In the genomic region with DNA sequence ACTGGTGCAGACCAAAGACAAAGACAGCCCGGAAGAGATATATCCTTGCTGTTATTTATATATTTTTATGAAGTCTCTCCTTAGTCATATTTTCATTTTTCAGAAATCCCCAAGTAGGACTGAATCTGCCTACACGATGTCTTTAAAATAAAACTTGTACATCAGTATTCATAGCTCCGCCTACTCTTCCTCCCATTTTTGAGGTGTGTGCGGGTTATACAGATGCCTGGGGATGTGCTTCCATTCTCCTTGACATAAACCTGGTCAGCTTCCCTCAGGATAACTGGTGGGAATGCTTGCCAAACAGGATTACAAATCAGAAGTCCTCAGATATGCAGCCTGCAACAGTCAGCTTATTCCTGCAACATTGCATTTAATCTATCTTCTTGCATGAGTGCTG, we compare ENCODE assay signal across 33 cellular contexts.
"Had no signal": no experiment of that assay in that cellular context is flagged by ENCODE, and none has a peak within 500 bp of the region (broad histone marks: within the 10 kb centered on the region; RNA-seq: fewer than 3 reads in every experiment).

No MANE protein-coding gene starts in this region.

- DNase-seq: Karpas-422, Kasumi-1, MG63, MM.1S, MV-4-11, NCI-H1048, NCI-H1092, NCI-H1092 treated with DMSO at 0.1 percent for 48 hours, NCI-H1105, NCI-H1105 treated with DMSO at 0.1 percent for 48 hours, NCI-H1417, NCI-H1417 treated with DMSO at 0.1 percent for 48 hours, NCI-H1436, NCI-H1436 treated with DMSO at 0.1 percent for 48 hours, NCI-H146, NCI-H1694, NCI-H1694 treated with DMSO at 0.1 percent for 48 hours, NCI-H187, NCI-H187 treated with DMSO at 0.1 percent for 48 hours, NCI-H1930, NCI-H2029, NCI-H2029 treated with DMSO at 0.1 percent for 48 hours, NCI-H2081, NCI-H2081 treated with DMSO at 0.1 percent for 48 hours, NCI-H2107, NCI-H2171, NCI-H2171 treated with DMSO at 0.1 percent for 48 hours, NCI-H2227 treated with DMSO at 0.1 percent for 48 hours, NCI-H226, NCI-H345, NCI-H446, NCI-H446 treated with DMSO at 0.1 percent for 48 hours, NCI-H510A had no signal
